18 cellular contexts compared by ENCODE assay signal in genomic region chr5:124764585-124764984, GRCh38. TPM values are rescaled to one million over a fixed set of nuclear protein-coding genes. Genes with fewer than 3 reads are reported as not detected.
A peak's percentile ranks its signal among the peaks of the same experiment; 100 is the strongest.
DNase-seq lines count a peak whose midpoint lies in the region; ATAC-seq, FAIRE-seq and TF ChIP-seq lines count a peak whose summit lies in the region.
"Had no signal": no experiment of that assay in that cellular context is flagged by ENCODE, and none has a peak within 500 bp of the region (broad histone marks: within the 10 kb centered on the region; RNA-seq: fewer than 3 reads in every experiment).

No MANE protein-coding gene starts in this region.

- no peaks in the 10 kb centered on the region for H3K9me3 ChIP-seq in esophagus muscularis mucosa
- H3K9me3 ChIP-seq in Karpas-422 (ENCODE audit: low read length): no peaks in the 10 kb centered on the region
- H3K9me3 ChIP-seq: HAP-1 had no signal

- no peaks in the 10 kb centered on the region for H3K9me2 ChIP-seq in Karpas-422 (replicated peaks; ENCODE audit: insufficient read depth, low read length)

- WGBS in esophagus muscularis mucosa: 56% methylated on average over 1 of the region's 1 CpG

- H3K27me3 ChIP-seq in esophagus muscularis mucosa: no peaks in the 10 kb centered on the region
- H3K27me3 ChIP-seq in Karpas-422 (ENCODE audit: low read length): no peaks in the 10 kb centered on the region

- H4K20me1 ChIP-seq in Karpas-422 (ENCODE audit: insufficient read depth, low read depth, low read length): no peaks in the 10 kb centered on the region

- H3K4me3 ChIP-seq in esophagus muscularis mucosa: no peak overlapping the region
- no peak overlapping the region for H3K4me3 ChIP-seq in Karpas-422 (ENCODE audit: low read length)
- H3K4me3 ChIP-seq: HAP-1 had no signal

- H3K4me1 ChIP-seq in esophagus muscularis mucosa (peaks cover 0 to 12% (median 7%) of the 10 kb centered on the region in 4 donors), Karpas-422 (ENCODE audit: low read length) (no peaks in the 10 kb centered on the region)

- intact Hi-C loops in esophagus muscularis mucosa (cut with DNase I): no loop called here

- FAIRE-seq in colon (lab: Jason Lieb, UNC): peak; percentile 5
- FAIRE-seq: GM12891, GM18507, H54 had no signal

- no peak overlapping the region for H3K9ac ChIP-seq in Karpas-422 (ENCODE audit: low read length)

- no peak overlapping the region for H3K4me2 ChIP-seq in Karpas-422 (ENCODE audit: low read depth, low read length, poor library complexity, severe bottlenecking)

- DNase-seq in NCI-H69 (lab: John Stamatoyannopoulos, UW) (peak; percentile 56), esophagus muscularis mucosa (ENCODE audit: extremely low spot score) (no peak), epidermal melanocyte (ENCODE audit: insufficient read length, low spot score) (no peak), Karpas-422 (no peak)
- DNase-seq: C1 segment of cervical spinal cord; Calu3; CD4-positive, alpha-beta memory T cell; COR-L47; GF-D8; GOT3 had no signal

- no peak for TF ChIP-seq EP300 in esophagus muscularis mucosa (IDR thresholded peaks at IDR 0.05)

- no peaks in the 10 kb centered on the region for H3K79me2 ChIP-seq in Karpas-422 (ENCODE audit: low read length)

- H3K27ac ChIP-seq in 22Rv1 (peak overlapping the region; percentile 64), esophagus muscularis mucosa (replicated peaks in 1 of 4) (peak overlapping the region in 3 of 4 donors; percentile 30 to 43 (median 42)), Karpas-422 (ENCODE audit: low read length) (no peak overlapping the region)

- no peak for ATAC-seq in HG03135 (IDR thresholded peaks at IDR 0.05; ENCODE audit: unreplicated experiment)
- no peak for ATAC-seq in GM21367 (IDR thresholded peaks at IDR 0.05; ENCODE audit: unreplicated experiment)

- TF ChIP-seq CTCF in 22Rv1 (IDR thresholded peaks at IDR 0.05): no peak
- no peak for TF ChIP-seq CTCF in esophagus muscularis mucosa (IDR thresholded peaks at IDR 0.05)

- no peak for TF ChIP-seq POLR2A in esophagus muscularis mucosa (IDR thresholded peaks at IDR 0.05; ENCODE audit: low read depth)

- H3K36me3 ChIP-seq in esophagus muscularis mucosa: no peaks in the 10 kb centered on the region
- no peaks in the 10 kb centered on the region for H3K36me3 ChIP-seq in Karpas-422 (ENCODE audit: insufficient read depth, low read length)
- H3K36me3 ChIP-seq: HAP-1 had no signal

- H2AFZ ChIP-seq in Karpas-422 (ENCODE audit: low read length): no peak overlapping the region

RNA-seq across cellular contexts. Expression of gene ZNF608, which starts 18.1 kb away (rescaled TPM):
- total RNA-seq in esophagus muscularis mucosa: 10 to 100 TPM; 26.6 to 33.4 (median 29.5) TPM
- total RNA-seq in Karpas-422 (2014; rRNA removed; shearing (Covaris generic); ENCODE audit: low replicate concordance): 12.1 and 12.8 TPM in 2 replicates
- total RNA-seq: CD4-positive, alpha-beta memory T cell had no signal
